ENCODE assay signal across 7 cellular contexts in the genomic region with DNA sequence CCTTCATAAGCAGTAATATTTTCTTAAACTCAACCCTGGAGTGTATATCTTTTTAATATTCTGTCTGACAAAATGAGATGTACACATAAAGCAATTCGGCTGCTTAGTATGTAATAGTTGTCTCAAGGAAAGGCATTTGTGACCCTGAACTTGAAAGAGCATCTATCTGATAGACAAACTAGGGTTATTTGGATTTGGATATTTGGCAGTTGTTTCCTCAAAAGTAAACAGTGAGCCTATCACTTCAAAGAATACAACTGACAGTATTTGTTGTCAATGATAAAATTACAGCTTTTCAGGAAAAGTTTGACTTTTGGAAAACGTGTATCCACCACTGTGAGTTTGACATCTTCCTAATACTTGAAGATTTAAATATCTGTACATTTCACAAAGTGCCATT.
"Had no signal": no experiment of that assay in that cellular context is flagged by ENCODE, and none has a peak within 500 bp of the region (broad histone marks: within the 10 kb centered on the region; RNA-seq: fewer than 3 reads in every experiment).

No MANE protein-coding gene starts in this region.

- FAIRE-seq: G401.6, GM12878, GM12891, GM18507, GM19239 had no signal

- H3K4me3 ChIP-seq: GM12878 had no signal

- ATAC-seq: GM12878 had no signal

- DNase-seq: GDM1, GF-D8 had no signal
